In the genomic region with DNA sequence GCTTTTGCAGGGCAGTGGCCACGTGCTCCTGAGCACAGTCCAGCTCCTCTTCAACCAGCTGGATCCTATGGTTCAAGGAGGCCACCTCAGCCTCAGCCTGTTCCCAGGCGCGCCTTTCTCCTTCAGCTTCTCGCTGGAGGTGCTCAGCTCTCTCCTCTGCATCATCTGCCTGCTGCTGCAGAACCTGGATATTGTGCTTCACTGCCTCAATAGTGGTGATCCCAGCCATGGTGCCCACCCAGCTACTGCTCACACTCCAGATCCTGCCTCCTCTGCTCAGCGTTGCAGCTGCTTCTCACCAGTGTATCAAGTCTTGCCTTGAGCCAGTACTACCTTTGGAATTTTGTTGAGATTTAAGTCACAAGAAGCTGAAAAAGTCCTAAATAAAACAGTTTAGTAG, we compare ENCODE assay signal across 13 cellular contexts.
DNase-seq lines count a peak whose midpoint lies in the region; ATAC-seq and TF ChIP-seq lines count a peak whose summit lies in the region.
"Had no signal": no experiment of that assay in that cellular context is flagged by ENCODE, and none has a peak within 500 bp of the region (broad histone marks: within the 10 kb centered on the region; RNA-seq: fewer than 3 reads in every experiment).

No MANE protein-coding gene starts in this region.

- peaks cover 30% of the 10 kb centered on the region for H3K4me1 Mint-ChIP-seq in central memory CD8-positive, alpha-beta T cell
- peaks cover 22% of the 10 kb centered on the region for H3K4me1 Mint-ChIP-seq in memory B cell

- intact Hi-C loops in Right ventricle myocardium inferior (cut with DNase I), result no loop called here
- intact Hi-C loops in cardiac septum (cut with DNase I), result no loop called here

- no peak for TF ChIP-seq CTCF in GM13977 (IDR thresholded peaks at IDR 0.05; ENCODE audit: extremely low read depth, insufficient read depth, missing control alignments)

- DNase-seq in Right ventricle myocardium inferior (ENCODE audit: missing footprints), result peak; percentile 55
- no peak for DNase-seq in cardiac septum (ENCODE audit: low spot score)
- DNase-seq in central memory CD8-positive, alpha-beta T cell (ENCODE audit: low spot score in 2 of 2), result no peak
- no peak for DNase-seq in memory B cell (ENCODE audit: low spot score in 2 of 2)
- no peak for DNase-seq in GM13977 (ENCODE audit: low spot score)
- DNase-seq in ecto neural progenitor cell (ENCODE audit: low spot score), result no peak
- no peak for DNase-seq in caudate nucleus (lab: John Stamatoyannopoulos, UW)
- DNase-seq: ACHN; Calu3; CD4-positive, CD25-positive, alpha-beta regulatory T cell; DMS79 had no signal

- H3K27ac ChIP-seq in caudate nucleus (ENCODE audit: low read depth, low read length), result no peak overlapping the region
- H3K27ac ChIP-seq: BLaER1 treated with 17β-estradiol and CSF1 and Interleukin-3, amounts not matched to agents 10 nM and 100 nM had no signal

- H3K4me3 Mint-ChIP-seq in central memory CD8-positive, alpha-beta T cell, result no peak overlapping the region
- no peak overlapping the region for H3K4me3 Mint-ChIP-seq in memory B cell
- H3K4me3 Mint-ChIP-seq: CD4-positive, CD25-positive, alpha-beta regulatory T cell; GM23338 had no signal

- H3K27me3 Mint-ChIP-seq in central memory CD8-positive, alpha-beta T cell, result no peaks in the 10 kb centered on the region
- H3K27me3 Mint-ChIP-seq in memory B cell, result no peaks in the 10 kb centered on the region
- H3K27me3 Mint-ChIP-seq: CD4-positive, CD25-positive, alpha-beta regulatory T cell had no signal

- ATAC-seq in Right ventricle myocardium inferior (no peak), memory B cell (ENCODE audit: low read depth) (no peak)
- ATAC-seq in central memory CD8-positive, alpha-beta T cell (replicated peaks; ENCODE audit: extremely low read depth, poor library complexity, severe bottlenecking), result no peak
- ATAC-seq: GM23338 had no signal

- in situ Hi-C loops in GM13977 (cut with MboI; ENCODE audit: low pct_unique_long_range_greater_than_20kb, low sequenced_read_pairs, unreplicated experiment), result no loop called here

- H3K9me3 Mint-ChIP-seq in central memory CD8-positive, alpha-beta T cell, result no peaks in the 10 kb centered on the region
- no peaks in the 10 kb centered on the region for H3K9me3 Mint-ChIP-seq in memory B cell
- H3K9me3 Mint-ChIP-seq: GM23338 had no signal

- H3K27ac Mint-ChIP-seq in central memory CD8-positive, alpha-beta T cell (ENCODE audit: low read depth), result peak overlapping the region; percentile 66
- peak overlapping the region; percentile 1 for H3K27ac Mint-ChIP-seq in memory B cell
- H3K27ac Mint-ChIP-seq: GM23338 had no signal

- peaks cover 5% of the 10 kb centered on the region for H3K36me3 Mint-ChIP-seq in central memory CD8-positive, alpha-beta T cell (ENCODE audit: insufficient read depth)
- peaks cover 15% of the 10 kb centered on the region for H3K36me3 Mint-ChIP-seq in memory B cell
